In genomic region chr7:97117372-97118188, GRCh38 we compare ENCODE assay signal across 8 cellular contexts. TPM values are rescaled to one million over a fixed set of nuclear protein-coding genes. Genes with fewer than 3 reads are reported as not detected.
A peak's percentile ranks its signal among the peaks of the same experiment; 100 is the strongest.
DNase-seq lines count a peak whose midpoint lies in the region; ATAC-seq, FAIRE-seq and TF ChIP-seq lines count a peak whose summit lies in the region.

TSS of gene SDHAF3 (plus strand) at chr7:97117698. CDS start at chr7:97117724, 26 bp downstream.

- peaks cover 25% of the 10 kb centered on the region for H3K4me1 Mint-ChIP-seq in T-helper 1 cell treated with Interleukin-12 subunit alpha and Interleukin-12 subunit beta and Interleukin-4 antibody, amounts not matched to agents 30 μg/mL and 1 μg/mL, for 36 hours (ENCODE audit: low read depth)

- TF ChIP-seq CTCF in GM13977 (IDR thresholded peaks at IDR 0.05; ENCODE audit: extremely low read depth, insufficient read depth, missing control alignments) (no peak), left ventricle myocardium inferior (IDR thresholded peaks at IDR 0.05; ENCODE audit: borderline replicate concordance) (peak; percentile 11), prostate gland (IDR thresholded peaks at IDR 0.05) (peak in 3 of 4 experiments; percentile 20 to 30 (median 24))

- ATAC-seq in HG02884 (IDR thresholded peaks at IDR 0.05; ENCODE audit: unreplicated experiment) = peak; percentile 94

- in situ Hi-C loops in GM13977 (cut with MboI; ENCODE audit: low pct_unique_long_range_greater_than_20kb, low sequenced_read_pairs, unreplicated experiment) = loop anchor here (25.0 kb wide), 1 partner anchor 720 kb away; no protein-coding TSS in a partner anchor

- H3K4me3 ChIP-seq in left ventricle myocardium inferior (peak within 1 kb of the TSS; percentile 78), prostate gland (peak within 1 kb of the TSS; percentile 59 to 74)

- peak within 1 kb of the TSS; percentile 79 for H3K27ac ChIP-seq in left ventricle myocardium inferior (replicated peaks)
- H3K27ac ChIP-seq in prostate gland = peak within 1 kb of the TSS; percentile 60 to 71

- H3K36me3 ChIP-seq in left ventricle myocardium inferior = no peaks in the 10 kb centered on the region
- H3K36me3 ChIP-seq in prostate gland = no peaks in the 10 kb centered on the region

- peak within 1 kb of the TSS; percentile 92 for H3K27ac Mint-ChIP-seq in T-helper 1 cell treated with Interleukin-12 subunit alpha and Interleukin-12 subunit beta and Interleukin-4 antibody, amounts not matched to agents 30 μg/mL and 1 μg/mL, for 36 hours

- H3K36me3 Mint-ChIP-seq in T-helper 1 cell treated with Interleukin-12 subunit alpha and Interleukin-12 subunit beta and Interleukin-4 antibody, amounts not matched to agents 30 μg/mL and 1 μg/mL, for 36 hours (ENCODE audit: low read depth) = peaks cover 10% of the 10 kb centered on the region

- H3K27me3 Mint-ChIP-seq in T-helper 1 cell treated with Interleukin-12 subunit alpha and Interleukin-12 subunit beta and Interleukin-4 antibody, amounts not matched to agents 30 μg/mL and 1 μg/mL, for 36 hours (ENCODE audit: low read depth) = no peaks in the 10 kb centered on the region

- peaks cover 19% of the 10 kb centered on the region for H3K9me3 Mint-ChIP-seq in T-helper 1 cell treated with Interleukin-12 subunit alpha and Interleukin-12 subunit beta and Interleukin-4 antibody, amounts not matched to agents 30 μg/mL and 1 μg/mL, for 36 hours

- H3K4me1 ChIP-seq in left ventricle myocardium inferior (peaks cover 25% of the 10 kb centered on the region), prostate gland (replicated peaks) (no peaks in the 10 kb centered on the region)

- H3K27me3 ChIP-seq in left ventricle myocardium inferior (ENCODE audit: low read depth) (no peaks in the 10 kb centered on the region), prostate gland (replicated peaks; ENCODE audit: insufficient read depth) (no peaks in the 10 kb centered on the region)

- peak within 1 kb of the TSS; percentile 88 for H3K4me3 Mint-ChIP-seq in T-helper 1 cell treated with Interleukin-12 subunit alpha and Interleukin-12 subunit beta and Interleukin-4 antibody, amounts not matched to agents 30 μg/mL and 1 μg/mL, for 36 hours

- no peak for TF ChIP-seq POLR2A in prostate gland (IDR thresholded peaks at IDR 0.05)

- under 1% methylated on average over 59 of the region's 59 CpGs for WGBS in prostate gland

- intact Hi-C loops in left ventricle myocardium inferior (cut with micrococcal nuclease) (no loop called here), prostate gland (cut with DNase I) (no loop called here)

- FAIRE-seq in urothelium cell line (lab: Jason Lieb, UNC) = peak; percentile 98

- DNase-seq in GM13977 (ENCODE audit: low spot score) (peak; percentile 91), NCI-H1694 (lab: John Stamatoyannopoulos, UW) (peak; percentile 95), amniotic stem cell (lab: John Stamatoyannopoulos, UW) (peak; percentile 91), left ventricle myocardium inferior (peak; percentile 97), prostate gland (ENCODE audit: low spot score) (peak; percentile 90), urothelium cell line (ENCODE audit: low spot score) (peak; percentile 99)

- H3K9me3 ChIP-seq in left ventricle myocardium inferior (replicated peaks) = no peaks in the 10 kb centered on the region
- no peaks in the 10 kb centered on the region for H3K9me3 ChIP-seq in prostate gland

RNA-seq across cellular contexts. Expression of gene SDHAF3, which starts in this region (rescaled TPM):
- total RNA-seq in left ventricle myocardium inferior (20.5 TPM), prostate gland (10 to 100 TPM in 1 of 2 donors, 1 to 10 TPM in 1; 9.1 to 13.9 TPM)

Comparison
In these comparisons a context has a peak if more than half of its experiments do, and no peak if none do; other contexts are left out.
1. Peak in every context shown above with its lines: DNase-seq, ATAC-seq, H3K4me3 ChIP-seq and H3K27ac ChIP-seq.